In genomic region chr10:5584895-5585516, GRCh38 we compare ENCODE assay signal across 8 cellular contexts.
DNase-seq lines count a peak whose midpoint lies in the region; ATAC-seq, FAIRE-seq and TF ChIP-seq lines count a peak whose summit lies in the region.

No MANE protein-coding gene starts in this region.

- H3K79me2 ChIP-seq in MM.1S (ENCODE audit: low read length): no peaks in the 10 kb centered on the region

- FAIRE-seq in small intestine (lab: Jason Lieb, UNC): no peak

- H3K9me3 ChIP-seq in MM.1S (replicated peaks; ENCODE audit: insufficient read depth, low read length) (no peaks in the 10 kb centered on the region), small intestine (ENCODE audit: control insufficient read depth, low read depth) (no peaks in the 10 kb centered on the region)

- no peak for TF ChIP-seq CTCF in AG09309 (IDR thresholded peaks at IDR 0.05; ENCODE audit: control insufficient read depth, insufficient read depth, low read depth, low read length, missing control alignments)
- TF ChIP-seq CTCF in MM.1S (IDR thresholded peaks at IDR 0.05; ENCODE audit: low read length): no peak

- 0 out of 2 replicates have a peak overlapping the region, but pooled peaks have one; percentile 3 for H3K4me2 ChIP-seq in MM.1S (ENCODE audit: low read depth, low read length)

- H3K27me3 ChIP-seq in MM.1S (replicated peaks; ENCODE audit: insufficient read depth, low read length): no peaks in the 10 kb centered on the region
- no peaks in the 10 kb centered on the region for H3K27me3 ChIP-seq in small intestine (ENCODE audit: control insufficient read depth in 2 of 2, insufficient read depth in 2 of 2, low read length in 2 of 2)

- no peak overlapping the region for H2AFZ ChIP-seq in MM.1S (ENCODE audit: low read length)

- H3K4me1 ChIP-seq in MM.1S (ENCODE audit: low read length) (peaks cover 54% of the 10 kb centered on the region), small intestine (ENCODE audit: control insufficient read depth in 2 of 2, insufficient read depth in 1 of 2, low read depth in 1 of 2, low read length in 1 of 2) (peaks cover 0 to 2% of the 10 kb centered on the region in 2 donors)

- H3K9ac ChIP-seq in MM.1S (ENCODE audit: low read length): no peak overlapping the region

- no peaks in the 10 kb centered on the region for H4K20me1 ChIP-seq in MM.1S (ENCODE audit: insufficient read depth, low read length)

- peaks cover 21% of the 10 kb centered on the region for H3F3A ChIP-seq in MM.1S (ENCODE audit: insufficient read depth, low read length)

- no peaks in the 10 kb centered on the region for H3K9me2 ChIP-seq in MM.1S (replicated peaks; ENCODE audit: insufficient read depth, low read length)

- H3K27ac ChIP-seq in MM.1S (ENCODE audit: low read length): peak overlapping the region; percentile 3; the same call in 1 of the 2 replicates
- no peak overlapping the region for H3K27ac ChIP-seq in small intestine (ENCODE audit: low read depth in 1 of 2, low read length in 1 of 2)

- DNase-seq in AG09309 (ENCODE audit: low read depth) (peak; percentile 70), MM.1S (peak; percentile 71), fibroblast of the conjunctiva (ENCODE audit: low read depth) (peak; percentile 30), G401 (ENCODE audit: low spot score) (no peak), sciatic nerve (ENCODE audit: low spot score) (no peak), small intestine (no peak), HuH-7.5 (ENCODE audit: low spot score) (no peak)

- peak; percentile 60 for ATAC-seq in GM19455 (IDR thresholded peaks at IDR 0.05; ENCODE audit: unreplicated experiment)
- ATAC-seq in sciatic nerve: no peak

- no peak overlapping the region for H3K4me3 ChIP-seq in AG09309 (ENCODE audit: control insufficient read depth, low read depth, low read length)
- no peak overlapping the region for H3K4me3 ChIP-seq in MM.1S (ENCODE audit: low read length)
- H3K4me3 ChIP-seq in small intestine (ENCODE audit: low read depth in 1 of 2, low read length in 2 of 2): no peak overlapping the region

- WGBS in small intestine, 3 donors: 70 to 88% (median 76%) methylated on average over 10 of the region's 10 CpGs

- H3K36me3 ChIP-seq in MM.1S (replicated peaks; ENCODE audit: insufficient read depth, low read length): no peaks in the 10 kb centered on the region
- H3K36me3 ChIP-seq in small intestine (ENCODE audit: control insufficient read depth in 2 of 2, insufficient read depth in 2 of 2, low read length in 2 of 2): no peaks in the 10 kb centered on the region

- in situ Hi-C loops in G401 (cut with HindIII; ENCODE audit: low sequenced_read_pairs): no loop called here

- intact Hi-C loops in sciatic nerve (cut with DNase I): no loop called here

Comparison
In these comparisons a context has a peak if more than half of its experiments do, and no peak if none do; other contexts are left out.
1. DNase-seq: peak in AG09309 (single experiment), MM.1S (single experiment) and fibroblast of the conjunctiva (single experiment); none in G401 (single experiment), sciatic nerve (single experiment), small intestine (single experiment) and HuH-7.5 (single experiment).